Comparison of ENCODE assay signal across 2 cellular contexts in genomic region chr13:102244617-102245227, GRCh38.
TF ChIP-seq lines count a peak whose summit lies in the region.

No MANE protein-coding gene starts in this region.

TF ChIP-seq in SK-N-SH, 30 proteins besides CTCF, POLR2A, EP300 and RAD21 (continued from another document):
- TF ChIP-seq, protein P1, sequence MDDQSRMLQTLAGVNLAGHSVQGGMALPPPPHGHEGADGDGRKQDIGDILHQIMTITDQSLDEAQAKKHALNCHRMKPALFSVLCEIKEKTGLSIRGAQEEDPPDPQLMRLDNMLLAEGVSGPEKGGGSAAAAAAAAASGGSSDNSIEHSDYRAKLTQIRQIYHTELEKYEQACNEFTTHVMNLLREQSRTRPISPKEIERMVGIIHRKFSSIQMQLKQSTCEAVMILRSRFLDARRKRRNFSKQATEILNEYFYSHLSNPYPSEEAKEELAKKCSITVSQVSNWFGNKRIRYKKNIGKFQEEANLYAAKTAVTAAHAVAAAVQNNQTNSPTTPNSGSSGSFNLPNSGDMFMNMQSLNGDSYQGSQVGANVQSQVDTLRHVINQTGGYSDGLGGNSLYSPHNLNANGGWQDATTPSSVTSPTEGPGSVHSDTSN (IDR thresholded peaks at IDR 0.05), result no peak
- TF ChIP-seq RXRA (IDR thresholded peaks at IDR 0.05; ENCODE audit: borderline replicate concordance, low read depth) (no peak), TCF12 (IDR thresholded peaks at IDR 0.05) (peak; percentile 44), GATA2 (CRISPR knock-in tag; IDR thresholded peaks at IDR 0.05) (peak; percentile 85; the same call in 1 of the 2 replicates)

TF ChIP-seq in SK-N-SH treated with all-trans-retinoic acid at 6 μM for 48 hours, 23 proteins besides CTCF, POLR2A, EP300 and RAD21 (continued from another document):
- TF ChIP-seq CSRNP3 (CRISPR knock-in tag; IDR thresholded peaks at IDR 0.05), result no peak
